8 cellular contexts compared by ENCODE assay signal in genomic region chr20:13786143-13786828, GRCh38. TPM values are rescaled to one million over a fixed set of nuclear protein-coding genes. Genes with fewer than 3 reads are reported as not detected.
DNase-seq lines count a peak whose midpoint lies in the region; ATAC-seq and TF ChIP-seq lines count a peak whose summit lies in the region.

No MANE protein-coding gene starts in this region.

- WGBS in iPS DF 6.9 (ENCODE audit: insufficient coverage, insufficient read length): no CpG with 5 or more reads among the region's 8 CpGs

- ATAC-seq in activated B cell treated with CpG ODN at 0.5 μM for 24 hours (ENCODE audit: low read depth) (no peak), HG03565 (IDR thresholded peaks at IDR 0.05; ENCODE audit: unreplicated experiment) (no peak)
- ATAC-seq in stimulated activated memory B cell treated with anti-CD40 and anti-IgM and Interleukin-4, amounts not matched to agents 10 μg/mL and 1 μg/mL and 100 μg/mL, for 72 hours: no peak

- intact Hi-C loops in activated B cell treated with CpG ODN at 0.5 μM for 24 hours (cut with micrococcal nuclease): loop anchor here (5.0 kb wide), 1 partner anchor 174 kb away; no protein-coding TSS in a partner anchor

- peak overlapping the region; percentile 46 for H3K27ac Mint-ChIP-seq in activated B cell treated with CpG ODN at 0.5 μM for 24 hours
- peak overlapping the region; percentile 95 for H3K27ac Mint-ChIP-seq in stimulated activated memory B cell treated with anti-CD40 and anti-IgM and Interleukin-4, amounts not matched to agents 10 μg/mL and 1 μg/mL and 100 μg/mL, for 72 hours

- H3K27me3 Mint-ChIP-seq in activated B cell treated with CpG ODN at 0.5 μM for 24 hours: no peaks in the 10 kb centered on the region
- no peaks in the 10 kb centered on the region for H3K27me3 Mint-ChIP-seq in stimulated activated memory B cell treated with anti-CD40 and anti-IgM and Interleukin-4, amounts not matched to agents 10 μg/mL and 1 μg/mL and 100 μg/mL, for 72 hours

- H3K4me3 Mint-ChIP-seq in activated B cell treated with CpG ODN at 0.5 μM for 24 hours: peak overlapping the region; percentile 94
- H3K4me3 Mint-ChIP-seq in stimulated activated memory B cell treated with anti-CD40 and anti-IgM and Interleukin-4, amounts not matched to agents 10 μg/mL and 1 μg/mL and 100 μg/mL, for 72 hours: peak overlapping the region; percentile 84

- no peaks in the 10 kb centered on the region for H3K27me3 ChIP-seq in iPS DF 6.9 (ENCODE audit: control insufficient read depth, insufficient read depth, low read length)

- H3K9me3 ChIP-seq in iPS DF 6.9 (ENCODE audit: control insufficient read depth, insufficient read depth, low read length): no peaks in the 10 kb centered on the region

- H3K9me3 Mint-ChIP-seq in activated B cell treated with CpG ODN at 0.5 μM for 24 hours: no peaks in the 10 kb centered on the region
- no peaks in the 10 kb centered on the region for H3K9me3 Mint-ChIP-seq in stimulated activated memory B cell treated with anti-CD40 and anti-IgM and Interleukin-4, amounts not matched to agents 10 μg/mL and 1 μg/mL and 100 μg/mL, for 72 hours

- peaks cover 3% of the 10 kb centered on the region; the same call in 1 of the 2 replicates for H3K36me3 ChIP-seq in iPS DF 6.9 (ENCODE audit: control insufficient read depth, insufficient read depth, low read length)

- peaks cover 45% of the 10 kb centered on the region for H3K4me1 Mint-ChIP-seq in activated B cell treated with CpG ODN at 0.5 μM for 24 hours
- peaks cover 27% of the 10 kb centered on the region for H3K4me1 Mint-ChIP-seq in stimulated activated memory B cell treated with anti-CD40 and anti-IgM and Interleukin-4, amounts not matched to agents 10 μg/mL and 1 μg/mL and 100 μg/mL, for 72 hours

- H3K36me3 Mint-ChIP-seq in activated B cell treated with CpG ODN at 0.5 μM for 24 hours (ENCODE audit: low read depth): peaks cover 63% of the 10 kb centered on the region
- H3K36me3 Mint-ChIP-seq in stimulated activated memory B cell treated with anti-CD40 and anti-IgM and Interleukin-4, amounts not matched to agents 10 μg/mL and 1 μg/mL and 100 μg/mL, for 72 hours: peaks cover 35% of the 10 kb centered on the region

- H3K4me1 ChIP-seq in iPS DF 6.9 (ENCODE audit: control insufficient read depth, insufficient read depth, low read length): 0 out of 2 replicates have a peak, but pooled peaks cover 4% of the 10 kb centered on the region

- CTCF ChIA-PET in activated B cell treated with CpG ODN at 0.5 μM for 24 hours (lab: Charles Lee): interaction anchor here (0.9 kb wide), 1 partner anchor 15 kb away, joined by 4 read pairs; no protein-coding TSS in a partner anchor

- DNase-seq in NCI-H510A treated with DMSO at 0.1 percent for 48 hours (lab: John Stamatoyannopoulos, UW): peak; percentile 15
- DNase-seq in NCI-H510A (lab: John Stamatoyannopoulos, UW): no peak
- no peak for DNase-seq in activated B cell treated with CpG ODN at 0.5 μM for 24 hours
- no peak for DNase-seq in iPS DF 6.9 (ENCODE audit: low read depth, low spot score)
- DNase-seq in amniotic stem cell (lab: John Stamatoyannopoulos, UW): no peak
- DNase-seq in UCSD-AML1 (lab: John Stamatoyannopoulos, UW; ENCODE audit: unreplicated experiment): no peak

- POLR2A ChIA-PET in activated B cell treated with CpG ODN at 0.5 μM for 24 hours (lab: Charles Lee): interaction anchor here (0.5 kb wide), 1 partner anchor 21 kb away, joined by 3 read pairs; no protein-coding TSS in a partner anchor

- TF ChIP-seq CTCF in activated B cell treated with CpG ODN at 0.5 μM for 24 hours (IDR thresholded peaks at IDR 0.05): no peak

- H3K4me3 ChIP-seq in iPS DF 6.9 (ENCODE audit: low read length): peak overlapping the region; percentile 14; the same call in 1 of the 2 replicates

- no peak overlapping the region for H3K27ac ChIP-seq in iPS DF 6.9 (ENCODE audit: low read length)

RNA-seq across cellular contexts. Expression of gene NDUFAF5, which starts 1.5 kb away (rescaled TPM):
- 22.7 and 29.8 TPM in 2 replicates for total RNA-seq in activated B cell treated with CpG ODN at 0.5 μM for 24 hours

RNA-seq across cellular contexts. Expression of gene ESF1, which starts 1.6 kb away (rescaled TPM):
- 15.5 and 15.8 TPM in 2 replicates for total RNA-seq in activated B cell treated with CpG ODN at 0.5 μM for 24 hours
